2 cellular contexts compared by ENCODE assay signal in the genomic region with DNA sequence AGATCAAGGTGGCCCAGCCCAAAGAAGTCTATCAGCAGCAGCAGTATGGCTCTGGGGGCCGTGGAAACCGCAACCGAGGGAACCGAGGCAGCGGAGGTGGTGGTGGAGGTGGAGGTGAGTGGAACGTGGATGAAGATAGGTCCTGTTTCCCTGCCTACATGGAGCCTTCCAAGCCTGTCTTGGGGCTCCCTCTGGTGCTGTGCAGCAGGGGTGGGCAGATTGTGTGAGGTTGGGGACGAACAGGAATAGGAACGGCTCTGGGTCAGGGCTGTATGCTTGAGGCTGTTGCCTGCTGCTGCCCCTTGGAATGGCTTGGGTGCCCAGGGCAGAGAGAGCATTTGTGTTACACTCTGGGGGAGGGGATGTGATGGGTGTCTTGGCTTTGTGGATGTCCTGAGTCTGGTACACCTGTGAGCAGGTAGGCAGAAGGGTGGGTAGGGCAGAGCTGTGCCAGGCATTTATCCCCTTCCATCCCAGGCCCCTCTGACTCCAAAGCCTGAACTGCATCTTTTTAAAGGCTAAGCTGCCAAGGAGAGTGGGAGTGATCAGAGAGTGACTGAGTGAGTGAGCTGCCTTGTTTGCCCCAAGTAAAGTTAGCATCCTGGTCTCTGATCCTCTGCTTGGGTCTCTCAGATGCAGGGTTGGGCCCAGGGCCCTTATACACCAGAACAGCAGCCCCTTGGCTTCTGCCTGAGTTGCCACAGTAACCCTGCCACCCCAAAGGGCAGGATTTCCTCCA.
TF ChIP-seq lines count a peak whose summit lies in the region.

No MANE protein-coding gene starts in this region.

TF ChIP-seq in HEK293, 187 proteins besides CTCF, POLR2A, EP300 and RAD21:
- 0 out of 2 replicates have a peak, but pooled peaks have one; percentile 33 for TF ChIP-seq ZNF600 (tag by site-specific recombination; IDR thresholded peaks at IDR 0.05)
- 0 out of 2 replicates have a peak, but pooled peaks have one; percentile 35 for TF ChIP-seq ZNF341 (tag by site-specific recombination; IDR thresholded peaks at IDR 0.05; ENCODE audit: low read depth)
- TF ChIP-seq ZBTB1 (tag by site-specific recombination; IDR thresholded peaks at IDR 0.05), result no peak

TF ChIP-seq in GM12878, 131 proteins besides CTCF, POLR2A, EP300 and RAD21:
- no peak for TF ChIP-seq NR2F1 (conservative IDR thresholded peaks at IDR 0.05)
- peak; percentile 4; the same call in 1 of the 2 replicates for TF ChIP-seq POLR2AphosphoS5 (IDR thresholded peaks at IDR 0.05; ENCODE audit: low read length)
